ENCODE assay signal across 17 cellular contexts in the genomic region with DNA sequence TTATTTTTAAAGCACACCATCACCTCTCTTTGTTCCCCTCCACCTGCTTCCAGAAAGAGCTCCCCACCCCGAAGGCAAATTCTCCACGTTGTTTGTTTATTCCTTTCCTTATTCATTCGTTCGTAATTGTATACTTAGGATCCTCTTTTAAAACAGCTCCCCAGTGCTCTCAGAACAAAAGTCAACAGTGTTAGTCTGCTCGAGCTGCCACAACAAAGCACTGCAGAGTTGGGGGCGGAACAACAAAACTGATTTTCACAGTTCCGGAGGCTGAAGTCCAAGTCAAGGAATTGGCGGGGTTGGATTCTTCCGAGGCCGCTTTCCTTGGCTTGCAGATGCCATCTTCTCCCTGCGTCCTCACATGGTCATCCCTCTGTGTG.
"Had no signal": no experiment of that assay in that cellular context is flagged by ENCODE, and none has a peak within 500 bp of the region (broad histone marks: within the 10 kb centered on the region; RNA-seq: fewer than 3 reads in every experiment).

No MANE protein-coding gene starts in this region.

- H3K4me3 ChIP-seq: breast epithelium, left lung, thyroid gland had no signal

- H3K4me3 Mint-ChIP-seq: activated T-helper 1 cell treated with anti-CD3 and anti-CD28 coated beads, Interleukin-12 subunit alpha, Interleukin-12 subunit beta, Interleukin-2, Interleukin-4 antibody, amounts not matched to agents 30 ng/mL and 10 ng/mL and 1 ng/mL, durations not matched to agents 14 hours and 24 hours and 36 hours; dendritic cell treated with granulocyte-macrophage colony-stimulating factor and Interleukin-4, amounts not matched to agents 40 ng/mL and 50 ng/mL, for 4 days; effector memory CD8-positive, alpha-beta T cell; naive thymus-derived CD4-positive, alpha-beta T cell; stimulated activated memory B cell treated with anti-CD40 and anti-IgM and Interleukin-4, amounts not matched to agents 10 μg/mL and 1 μg/mL and 100 μg/mL, for 72 hours had no signal

- ATAC-seq: effector memory CD8-positive, alpha-beta T cell; foreskin keratinocyte; left lung; naive thymus-derived CD4-positive, alpha-beta T cell; stimulated activated memory B cell treated with anti-CD40 and anti-IgM and Interleukin-4, amounts not matched to agents 10 μg/mL and 1 μg/mL and 100 μg/mL, for 72 hours had no signal

- H3K36me3 ChIP-seq: breast epithelium, left lung, neutrophil, thyroid gland had no signal

- H3K4me1 ChIP-seq: breast epithelium, foreskin keratinocyte, left lung, thyroid gland had no signal

- H3K4me1 Mint-ChIP-seq: naive thymus-derived CD4-positive, alpha-beta T cell; stimulated activated memory B cell treated with anti-CD40 and anti-IgM and Interleukin-4, amounts not matched to agents 10 μg/mL and 1 μg/mL and 100 μg/mL, for 72 hours had no signal

- H3K27ac Mint-ChIP-seq: activated T-helper 1 cell treated with anti-CD3 and anti-CD28 coated beads, Interleukin-12 subunit alpha, Interleukin-12 subunit beta, Interleukin-2, Interleukin-4 antibody, amounts not matched to agents 30 ng/mL and 10 ng/mL and 1 ng/mL, durations not matched to agents 14 hours and 24 hours and 36 hours; dendritic cell treated with granulocyte-macrophage colony-stimulating factor and Interleukin-4, amounts not matched to agents 40 ng/mL and 50 ng/mL, for 4 days; effector memory CD8-positive, alpha-beta T cell; naive thymus-derived CD4-positive, alpha-beta T cell; stimulated activated memory B cell treated with anti-CD40 and anti-IgM and Interleukin-4, amounts not matched to agents 10 μg/mL and 1 μg/mL and 100 μg/mL, for 72 hours had no signal

- H3K27ac ChIP-seq: breast epithelium, foreskin keratinocyte, left lung, neutrophil, thyroid gland had no signal

- DNase-seq: activated CD4-positive, CD25-positive, alpha-beta regulatory T cell; anterior cingulate cortex; cerebellar nuclear complex; effector memory CD8-positive, alpha-beta T cell; foreskin keratinocyte; glutamatergic neuron; hypothalamus; kidney; left lung; naive thymus-derived CD4-positive, alpha-beta T cell; retina; thyroid gland had no signal

- H3K9me3 Mint-ChIP-seq: activated T-helper 1 cell treated with anti-CD3 and anti-CD28 coated beads, Interleukin-12 subunit alpha, Interleukin-12 subunit beta, Interleukin-2, Interleukin-4 antibody, amounts not matched to agents 30 ng/mL and 10 ng/mL and 1 ng/mL, durations not matched to agents 14 hours and 24 hours and 36 hours; dendritic cell treated with granulocyte-macrophage colony-stimulating factor and Interleukin-4, amounts not matched to agents 40 ng/mL and 50 ng/mL, for 4 days had no signal

- H3K9me3 ChIP-seq: breast epithelium, left lung, neutrophil, thyroid gland had no signal

- H3K27me3 ChIP-seq: breast epithelium, foreskin keratinocyte, left lung, neutrophil, thyroid gland had no signal

- H3K27me3 Mint-ChIP-seq: dendritic cell treated with granulocyte-macrophage colony-stimulating factor and Interleukin-4, amounts not matched to agents 40 ng/mL and 50 ng/mL, for 4 days had no signal
